ENCODE assay signal across 1 cellular context in genomic region chr10:97217299-97217698, GRCh38.
TF ChIP-seq lines count a peak whose summit lies in the region.

No MANE protein-coding gene starts in this region.

TF ChIP-seq in endothelial cell of umbilical vein, 7 proteins besides CTCF, POLR2A, EP300 and RAD21:
- TF ChIP-seq FOS (IDR thresholded peaks at IDR 0.05; ENCODE audit: borderline replicate concordance, insufficient read depth, low read length) (no peak), MAX (IDR thresholded peaks at IDR 0.05; ENCODE audit: insufficient read depth, insufficient read length) (no peak), POLR2AphosphoS5 (IDR thresholded peaks at IDR 0.05; ENCODE audit: insufficient read depth, low read depth, low read length) (no peak), EZH2 (IDR thresholded peaks at IDR 0.05; ENCODE audit: borderline replicate concordance, low read depth, low read length, severe bottlenecking) (no peak), GATA2 (IDR thresholded peaks at IDR 0.05; ENCODE audit: insufficient read depth, insufficient read length, low read depth, low read length) (no peak), JUN (IDR thresholded peaks at IDR 0.05; ENCODE audit: borderline replicate concordance, insufficient read depth, insufficient read length, low read depth) (no peak), MYC (IDR thresholded peaks at IDR 0.05; ENCODE audit: low read depth, low read length) (no peak)
